In the genomic region with DNA sequence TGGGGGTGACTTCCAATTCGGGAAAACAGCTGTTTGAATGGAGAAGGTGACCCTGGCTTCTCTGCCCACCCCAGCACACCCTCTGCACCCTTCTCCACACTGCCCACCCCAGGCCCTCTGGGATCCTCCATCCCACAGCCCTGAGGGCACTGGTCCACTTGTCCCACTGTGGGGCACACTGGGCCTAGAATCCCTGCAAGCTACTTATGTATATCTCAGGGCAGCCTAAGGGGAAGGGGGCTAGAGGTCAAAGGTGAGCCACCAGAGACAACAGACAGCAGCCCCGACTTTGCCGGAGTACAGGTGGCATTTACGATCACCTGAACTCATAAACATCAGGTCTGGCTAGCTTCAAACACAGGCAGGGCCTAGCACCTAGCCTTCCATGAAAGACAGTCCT, we compare ENCODE assay signal across 14 cellular contexts. TPM values are rescaled to one million over a fixed set of nuclear protein-coding genes. Genes with fewer than 3 reads are reported as not detected.
DNase-seq lines count a peak whose midpoint lies in the region; ATAC-seq, FAIRE-seq and TF ChIP-seq lines count a peak whose summit lies in the region.
"Had no signal": no experiment of that assay in that cellular context is flagged by ENCODE, and none has a peak within 500 bp of the region (broad histone marks: within the 10 kb centered on the region; RNA-seq: fewer than 3 reads in every experiment).

No MANE protein-coding gene starts in this region.

- POLR2A ChIA-PET in CD8-positive, alpha-beta memory T cell (lab: Charles Lee), result no interaction called here

- H3K27me3 Mint-ChIP-seq in CD8-positive, alpha-beta memory T cell, result peaks cover 37 to 80% of the 10 kb centered on the region in 2 donors

- H3K4me1 Mint-ChIP-seq in CD8-positive, alpha-beta memory T cell, result peaks cover 3 to 18% (median 5%) of the 10 kb centered on the region in 3 donors

- CTCF ChIA-PET in CD8-positive, alpha-beta memory T cell (lab: Charles Lee), result no interaction called here

- DNase-seq in CD8-positive, alpha-beta memory T cell, result no peak
- DNase-seq in NCI-H69 (lab: John Stamatoyannopoulos, UW), result peak; percentile 52
- DNase-seq in foreskin fibroblast, result no peak
- DNase-seq in sigmoid colon, result no peak
- no peak for DNase-seq in left lobe of liver (ENCODE audit: low spot score)
- no peak for DNase-seq in HTR-8/SVneo (ENCODE audit: insufficient read length, low spot score)
- DNase-seq: activated CD4-positive, alpha-beta T cell treated with anti-CD3 and anti-CD28 coated beads, Interleukin-2, amount 50 U/mL, for 1 hour; amygdala; left lung; SHP77 treated with DMSO at 0.1 percent for 48 hours; small intestine; stimulated activated CD8-positive, alpha-beta memory T cell treated with anti-CD3 and anti-CD28 coated beads, Interleukin-4, amount 100 ng/mL, for 48 hours had no signal

- no peak overlapping the region for H3K4me3 ChIP-seq in CD8-positive, alpha-beta memory T cell (ENCODE audit: low read length)
- H3K4me3 ChIP-seq in foreskin fibroblast (ENCODE audit: low read depth in 1 of 2, low read length in 2 of 2) (peak overlapping the region; percentile 28 to 39), sigmoid colon (peak overlapping the region in 3 of 4 donors; percentile 47 to 68 (median 64))

- no peak for TF ChIP-seq CTCF in foreskin fibroblast (IDR thresholded peaks at IDR 0.05; ENCODE audit: low read depth, low read length)
- no peak for TF ChIP-seq CTCF in sigmoid colon (IDR thresholded peaks at IDR 0.05)

- H3K27ac Mint-ChIP-seq in CD8-positive, alpha-beta memory T cell, result peak overlapping the region in 1 of 8 donors; percentile 64

- no peak for TF ChIP-seq POLR2A in sigmoid colon (IDR thresholded peaks at IDR 0.05)

- no peaks in the 10 kb centered on the region for H3K9me3 ChIP-seq in CD8-positive, alpha-beta memory T cell (ENCODE audit: low read length)
- H3K9me3 ChIP-seq in sigmoid colon, result no peaks in the 10 kb centered on the region
- H3K9me3 ChIP-seq: left lung had no signal

- no peak for FAIRE-seq in HTR-8/SVneo (lab: Jason Lieb, UNC)
- FAIRE-seq: small intestine had no signal

- no peaks in the 10 kb centered on the region for H3K36me3 ChIP-seq in CD8-positive, alpha-beta memory T cell (ENCODE audit: insufficient read depth, low read length)
- no peaks in the 10 kb centered on the region for H3K36me3 ChIP-seq in sigmoid colon
- H3K36me3 ChIP-seq: left lung had no signal

- WGBS in sigmoid colon, 2 donors, result 25 to 63% methylated on average over 4 of the region's 4 CpGs

- peak overlapping the region in 5 of 7 donors; percentile 3 to 85 (median 36) for H3K4me3 Mint-ChIP-seq in CD8-positive, alpha-beta memory T cell

- H3K9me3 Mint-ChIP-seq in CD8-positive, alpha-beta memory T cell, result no peaks in the 10 kb centered on the region

- no peak for TF ChIP-seq EP300 in sigmoid colon (IDR thresholded peaks at IDR 0.05)

- no peaks in the 10 kb centered on the region for H3K36me3 Mint-ChIP-seq in CD8-positive, alpha-beta memory T cell

- intact Hi-C loops in sigmoid colon (cut with DNase I), result loop anchor here (5.0 kb wide), 1 partner anchor 75 kb away; no protein-coding TSS in a partner anchor

- peaks cover 16% of the 10 kb centered on the region for H3K27me3 ChIP-seq in CD8-positive, alpha-beta memory T cell (ENCODE audit: insufficient read depth, low read length, poor library complexity, severe bottlenecking)
- H3K27me3 ChIP-seq in sigmoid colon, result peaks cover 0 to 13% (median 5%) of the 10 kb centered on the region in 3 donors

- no peak overlapping the region for H3K27ac ChIP-seq in CD8-positive, alpha-beta memory T cell (ENCODE audit: low read depth, low read length)
- H3K27ac ChIP-seq in sigmoid colon, result no peak overlapping the region
- H3K27ac ChIP-seq: left lung had no signal

- no peaks in the 10 kb centered on the region for H3K4me1 ChIP-seq in CD8-positive, alpha-beta memory T cell (ENCODE audit: insufficient read depth, low read length)
- H3K4me1 ChIP-seq in sigmoid colon, result peaks cover 0 to 16% (median 13%) of the 10 kb centered on the region in 4 donors

- no peak for ATAC-seq in left lobe of liver
- no peak for ATAC-seq in GM21619 (IDR thresholded peaks at IDR 0.05; ENCODE audit: unreplicated experiment)

RNA-seq across cellular contexts. Expression of a gene that starts 0.7 kb away (rescaled TPM):
- under 1 TPM in 1 of 2 experiments, not detected in 1; 0.47 TPM for total RNA-seq in CD8-positive, alpha-beta memory T cell
- not detected for polyA plus RNA-seq in CD8-positive, alpha-beta memory T cell
- total RNA-seq in sigmoid colon (10 to 100 TPM in 3 of 4 donors, 1 to 10 TPM in 1; 7.5 to 22.9 (median 14.2) TPM), left lobe of liver (0.65 TPM)
- 1 to 10 TPM; 2.3 to 6.0 (median 3.4) TPM for polyA plus RNA-seq in sigmoid colon
- total RNA-seq: NCI-H460 had no signal
